8 cellular contexts compared by ENCODE assay signal in genomic region chr2:20525041-20526035, GRCh38.
DNase-seq lines count a peak whose midpoint lies in the region; ATAC-seq and TF ChIP-seq lines count a peak whose summit lies in the region.

No MANE protein-coding gene starts in this region.

- peak overlapping the region; percentile 78 for H3K27ac Mint-ChIP-seq in nephron progenitor cell

- TF ChIP-seq POLR2A in GM10847 (IDR thresholded peaks at IDR 0.05; ENCODE audit: extremely low read depth, insufficient read length): peak; percentile 11

- DNase-seq in caudate nucleus (lab: John Stamatoyannopoulos, UW): peak in 2 of 61 donors; percentile 22 to 26
- no peak for DNase-seq in nephron progenitor cell
- no peak for DNase-seq in NCI-H526 treated with DMSO at 0.1 percent for 48 hours (lab: John Stamatoyannopoulos, UW)
- DNase-seq in SKM-1 (lab: John Stamatoyannopoulos, UW; ENCODE audit: unreplicated experiment): no peak
- DNase-seq in NOMO-1 treated with dmso at 0.1 percent for 144 hours (lab: John Stamatoyannopoulos, UW; ENCODE audit: unreplicated experiment): no peak

- peaks cover 53% of the 10 kb centered on the region for H3K4me1 Mint-ChIP-seq in nephron progenitor cell

- no peak for TF ChIP-seq CTCF in nephron progenitor cell (IDR thresholded peaks at IDR 0.05)

- peak overlapping the region; percentile 77 for H3K27ac ChIP-seq in caudate nucleus (ENCODE audit: low read depth, low read length)

- H3K27me3 Mint-ChIP-seq in nephron progenitor cell (ENCODE audit: low read depth, poor library complexity): peaks cover 4% of the 10 kb centered on the region

- ATAC-seq in GM21360 (IDR thresholded peaks at IDR 0.05; ENCODE audit: unreplicated experiment) (peak; percentile 90), HG03521 (IDR thresholded peaks at IDR 0.05; ENCODE audit: unreplicated experiment) (peak; percentile 89)

- no peaks in the 10 kb centered on the region for H3K9me3 Mint-ChIP-seq in nephron progenitor cell

- peak overlapping the region; percentile 43 for H3K4me3 Mint-ChIP-seq in nephron progenitor cell

- no peaks in the 10 kb centered on the region for H3K36me3 Mint-ChIP-seq in nephron progenitor cell (ENCODE audit: low read depth)
